ENCODE assay signal across 8 cellular contexts in genomic region chr11:6603287-6604080, GRCh38. TPM values are rescaled to one million over a fixed set of nuclear protein-coding genes. Genes with fewer than 3 reads are reported as not detected.
DNase-seq lines count a peak whose midpoint lies in the region; ATAC-seq and TF ChIP-seq lines count a peak whose summit lies in the region.

Gene ILK (plus strand): TSS chr11:6603774. CDS start chr11:6604272, 498 bp downstream.
Gene RRP8 (minus strand): TSS chr11:6603616. CDS start chr11:6603502, 114 bp downstream.

- no peaks in the 10 kb centered on the region for H3K27me3 ChIP-seq in dorsolateral prefrontal cortex

- peaks cover 0 to 2% (median 0%) of the 10 kb centered on the region in 3 donors for H3K27me3 Mint-ChIP-seq in CD14-positive monocyte (ENCODE audit: low read depth in 3 of 3)

- peak in 1 of 2 donors; percentile 1 for TF ChIP-seq POLR2A in lower leg skin (IDR thresholded peaks at IDR 0.05)

- peak within 1 kb of the TSS in 2 of 7 donors; percentile 63 to 78 for H3K27ac Mint-ChIP-seq in CD14-positive monocyte

- peaks cover 5% of the 10 kb centered on the region for H3K4me1 Mint-ChIP-seq in CD14-positive monocyte

- ATAC-seq in GM19372 (IDR thresholded peaks at IDR 0.05; ENCODE audit: low read depth, unreplicated experiment) = peak; percentile 65
- peak; percentile 70 for ATAC-seq in HG03520 (IDR thresholded peaks at IDR 0.05; ENCODE audit: unreplicated experiment)

- intact Hi-C loops in CD14-positive monocyte (cut with micrococcal nuclease) = loop anchor here (2.0 to 10.0 kb wide), 6 partner anchors 15 to 119 kb away; partner anchors contain the start of genes MRPL17 (in 2 of the 2), ARFIP2 (in 1 of the 2), TIMM10B (in 1 of the 2) and TPP1 (in 1 of the 2)
- intact Hi-C loops in dorsolateral prefrontal cortex (cut with DNase I) = loop anchor here (2.0 to 10.0 kb wide), 6 partner anchors 51 to 189 kb away; partner anchors contain the start of genes MRPL17 (in 2 of the 2), APBB1 (in 1 of the 2), ARFIP2 (in 1 of the 2) and DCHS1 (in 1 of the 2)
- intact Hi-C loops in lower leg skin (cut with DNase I; ENCODE audit: low total_unique reads) = no loop called here

- WGBS in lower leg skin, 2 donors = 1 to 2% methylated on average over 32 to 43 of the region's 72 CpGs

- H3K27ac ChIP-seq in dorsolateral prefrontal cortex = peak within 1 kb of the TSS; percentile 6 to 97 (median 91)

- peak; percentile 86 for DNase-seq in CD14-positive monocyte (ENCODE audit: low spot score)
- DNase-seq in NCI-H748 treated with DMSO at 0.1 percent for 48 hours (lab: John Stamatoyannopoulos, UW) = peak; percentile 64
- peak; percentile 88 to 91 for DNase-seq in activated CD4-positive, alpha-beta T cell treated with anti-CD3 and anti-CD28 coated beads, Interleukin-2, amount 50 U/mL, for 48 hours
- DNase-seq in dorsolateral prefrontal cortex = peak; percentile 82 to 94 (median 90)
- peak; percentile 91 to 98 for DNase-seq in lower leg skin (ENCODE audit: low spot score in 2 of 2)
- peak; percentile 82 to 84 for DNase-seq in stimulated activated CD4-positive, alpha-beta T cell treated with anti-CD3 and anti-CD28 coated beads, Interleukin-4, amount 100 ng/mL, for 4 hours

- peak within 1 kb of the TSS; percentile 63 to 99 (median 90) for H3K4me3 ChIP-seq in dorsolateral prefrontal cortex
- H3K4me3 ChIP-seq in lower leg skin (ENCODE audit: low read depth, poor library complexity, severe bottlenecking) = peak within 1 kb of the TSS; percentile 88

- TF ChIP-seq CTCF in CD14-positive monocyte (IDR thresholded peaks at IDR 0.05) (no peak), dorsolateral prefrontal cortex (IDR thresholded peaks at IDR 0.05 in 54 of 56, conservative IDR thresholded peaks at IDR 0.05 in 2 of 56; ENCODE audit: low read depth in 1 of 56, partially characterized antibody in 56 of 56) (peak in 53 of 56 donors; percentile 11 to 73 (median 53)), lower leg skin (IDR thresholded peaks at IDR 0.05) (no peak)

- peaks cover 38 to 60% of the 10 kb centered on the region in 2 donors for H3K36me3 Mint-ChIP-seq in CD14-positive monocyte

- H3K9me3 Mint-ChIP-seq in CD14-positive monocyte = peaks cover 0 to 1% (median 0%) of the 10 kb centered on the region in 7 donors

- no peak within 1 kb of the TSS for H3K4me3 Mint-ChIP-seq in CD14-positive monocyte

RNA-seq across cellular contexts. Expression of gene ILK, which starts in this region (rescaled TPM):
- polyA plus RNA-seq in CD14-positive monocyte = 100 to 1,000 TPM; 250 to 271 TPM
- total RNA-seq in dorsolateral prefrontal cortex (100 to 1,000 TPM in 20 of 120 experiments, 10 to 100 TPM in 100; 60.0 to 125 (median 89.3) TPM), lower leg skin (10 to 100 TPM; 68.1 to 91.0 (median 74.8) TPM)

RNA-seq across cellular contexts. Expression of gene RRP8, which starts in this region (rescaled TPM):
- 10 to 100 TPM; 11.9 to 14.1 TPM for polyA plus RNA-seq in CD14-positive monocyte
- 10 to 100 TPM; 17.7 to 34.3 (median 24.3) TPM for total RNA-seq in dorsolateral prefrontal cortex
- total RNA-seq in lower leg skin = 10 to 100 TPM; 14.9 to 22.7 (median 18.0) TPM

Comparison
In these comparisons a context has a peak if more than half of its experiments do, and no peak if none do; other contexts are left out.
1. Peak in every context shown above with its lines: DNase-seq, ATAC-seq, H3K4me3 ChIP-seq and H3K27ac ChIP-seq.
2. CTCF ChIP-seq: peak in dorsolateral prefrontal cortex (53 of 56); none in CD14-positive monocyte (single experiment) and lower leg skin (0 of 3).